ENCODE assay signal across 18 cellular contexts in genomic region chr4:151358266-151358665, GRCh38. TPM values are rescaled to one million over a fixed set of nuclear protein-coding genes. Genes with fewer than 3 reads are reported as not detected.
DNase-seq lines count a peak whose midpoint lies in the region; ATAC-seq and TF ChIP-seq lines count a peak whose summit lies in the region.
"Had no signal": no experiment of that assay in that cellular context is flagged by ENCODE, and none has a peak within 500 bp of the region (broad histone marks: within the 10 kb centered on the region; RNA-seq: fewer than 3 reads in every experiment).

No MANE protein-coding gene starts in this region.

- in situ Hi-C loops in G401 (cut with HindIII; ENCODE audit: low sequenced_read_pairs) = no loop called here

- H3K4me1 Mint-ChIP-seq in HFFc6 (ENCODE audit: low read depth) (peaks cover 20% of the 10 kb centered on the region), T-helper 17 cell (peaks cover 6% of the 10 kb centered on the region)

- H3K9me3 Mint-ChIP-seq in HFFc6 = no peaks in the 10 kb centered on the region

- no peaks in the 10 kb centered on the region for H3K9me3 ChIP-seq in T-helper 17 cell (ENCODE audit: control insufficient read depth, low read length, poor library complexity, severe bottlenecking)
- H3K9me3 ChIP-seq: A549 had no signal

- H3K36me3 Mint-ChIP-seq in HFFc6 (ENCODE audit: low read depth) (no peaks in the 10 kb centered on the region), T-helper 17 cell (ENCODE audit: low read depth) (peaks cover 6% of the 10 kb centered on the region)
- H3K36me3 Mint-ChIP-seq: CD4-positive, CD25-positive, alpha-beta regulatory T cell had no signal

- ATAC-seq in HG03097 (IDR thresholded peaks at IDR 0.05; ENCODE audit: low FRiP score, unreplicated experiment) = no peak
- no peak for ATAC-seq in T-helper 17 cell
- no peak for ATAC-seq in GM21515 (IDR thresholded peaks at IDR 0.05; ENCODE audit: unreplicated experiment)
- ATAC-seq: A549, HepG2, PC-3 had no signal

- DNase-seq in G401 (ENCODE audit: low spot score) (peak; percentile 55), cerebellum (ENCODE audit: low spot score) (peak; percentile 45), head of caudate nucleus (peak in 41 of 42 donors; percentile 39 to 92 (median 74)), pons (ENCODE audit: low spot score) (peak; percentile 99), HFFc6 (no peak), T-helper 17 cell (no peak)
- DNase-seq: Calu3; CD4-positive, CD25-positive, alpha-beta regulatory T cell; DMS79 treated with DMSO at 0.1 percent for 48 hours; GDM1; NCI-H1092 treated with DMSO at 0.1 percent for 48 hours; NCI-H1694 treated with DMSO at 0.1 percent for 48 hours; NCI-H345; PC-3 had no signal

- intact Hi-C loops in head of caudate nucleus (cut with DNase I) = no loop called here

- H3K4me3 Mint-ChIP-seq in HFFc6 (no peak overlapping the region), T-helper 17 cell (no peak overlapping the region)
- H3K4me3 Mint-ChIP-seq: CD4-positive, CD25-positive, alpha-beta regulatory T cell had no signal

- H3K27ac Mint-ChIP-seq in HFFc6 (no peak overlapping the region), T-helper 17 cell (no peak overlapping the region)
- H3K27ac Mint-ChIP-seq: CD4-positive, CD25-positive, alpha-beta regulatory T cell had no signal

- H3K27me3 Mint-ChIP-seq in HFFc6 (ENCODE audit: insufficient read depth) (peaks cover 5% of the 10 kb centered on the region; the same call in 1 of the 2 replicates), T-helper 17 cell (peaks cover 44% of the 10 kb centered on the region)

- TF ChIP-seq CTCF in HFFc6 (IDR thresholded peaks at IDR 0.05) = no peak

RNA-seq across cellular contexts. Expression of gene SH3D19, which starts 32.9 kb away (rescaled TPM):
- 17.7 and 23.3 TPM in 2 replicates for total RNA-seq in G401 (2014; rRNA removed; shearing (Covaris generic))
- 17.1 TPM for total RNA-seq in cerebellum
- total RNA-seq in HFFc6 (2021; fragmentation: NEBNext Ultra II Directional; extraction: Animal tissue kit (Norgen Biotek cat#: 25700)) = 10 to 100 TPM; 40.2 to 52.9 (median 51.0) TPM
- not detected for total RNA-seq in T-helper 17 cell
- total RNA-seq: CD4-positive, CD25-positive, alpha-beta regulatory T cell had no signal

RNA-seq across cellular contexts. Expression of gene FHIP1A, which starts 50.7 kb away (rescaled TPM):
- 4.6 and 5.2 TPM in 2 replicates for total RNA-seq in G401 (2014; rRNA removed; shearing (Covaris generic))
- 1.9 TPM for total RNA-seq in cerebellum
- total RNA-seq in HFFc6 (2021; fragmentation: NEBNext Ultra II Directional; extraction: Animal tissue kit (Norgen Biotek cat#: 25700)) = 1 to 10 TPM in 1 of 6 experiments, under 1 TPM in 5; 0.58 to 1.3 (median 0.82) TPM
- 1 to 10 TPM in 1 of 2 donors, under 1 TPM in 1; 0.86 to 1.3 TPM for total RNA-seq in T-helper 17 cell

Comparison
In these comparisons a context has a peak if more than half of its experiments do, and no peak if none do; other contexts are left out.
1. DNase-seq: peak in G401 (single experiment), cerebellum (single experiment), head of caudate nucleus (41 of 42) and pons (single experiment); none in HFFc6 (single experiment) and T-helper 17 cell (0 of 3).
2. RNA of gene SH3D19, which starts 32.9 kb away (total RNA-seq): 40.2 to 52.9 TPM in HFFc6, 17.7 to 23.3 TPM in G401 and 17.1 TPM in cerebellum (single experiment); not detected in T-helper 17 cell; every median in the first group is over 10 times any median in the second.